14 cellular contexts compared by ENCODE assay signal in the genomic region with DNA sequence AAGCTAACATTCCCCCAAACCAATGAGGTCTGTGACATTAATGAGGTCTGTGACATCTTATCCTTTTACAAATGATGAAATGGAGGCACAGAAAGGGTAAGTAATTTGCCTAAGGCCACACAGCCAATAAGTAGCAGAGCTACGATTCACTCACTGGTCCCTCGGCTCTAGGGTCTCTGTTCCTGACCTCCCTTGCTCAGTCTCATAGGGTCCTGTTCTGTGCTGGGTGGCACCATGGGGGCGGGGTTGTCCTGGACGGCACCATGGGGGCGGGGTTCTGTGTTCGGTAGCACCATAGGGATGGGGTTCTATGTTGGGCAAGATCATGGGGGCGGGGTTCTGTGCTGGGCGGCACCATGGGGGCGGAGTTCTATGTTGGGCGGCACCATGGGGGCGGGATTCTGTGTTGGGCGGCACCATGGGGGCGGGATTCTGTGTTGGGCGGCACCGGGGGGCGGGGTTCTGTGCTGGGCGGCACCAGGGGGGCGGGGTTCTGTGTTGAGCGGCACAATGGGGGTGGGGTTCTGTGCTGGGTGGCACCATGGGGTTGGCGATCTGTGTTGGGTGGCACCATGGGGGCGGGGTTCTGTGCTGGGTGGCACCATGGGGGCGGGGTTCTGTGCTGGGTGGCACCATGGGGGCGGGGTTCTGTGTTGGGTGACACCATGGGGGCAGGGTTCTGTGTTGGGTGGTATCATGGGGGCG. TPM values are rescaled to one million over a fixed set of nuclear protein-coding genes. Genes with fewer than 3 reads are reported as not detected.
DNase-seq lines count a peak whose midpoint lies in the region; ATAC-seq and TF ChIP-seq lines count a peak whose summit lies in the region.
"Had no signal": no experiment of that assay in that cellular context is flagged by ENCODE, and none has a peak within 500 bp of the region (broad histone marks: within the 10 kb centered on the region; RNA-seq: fewer than 3 reads in every experiment).

No MANE protein-coding gene starts in this region.

- ATAC-seq in mucosa of descending colon, result peak; percentile 49
- ATAC-seq in GM21447 (IDR thresholded peaks at IDR 0.05; ENCODE audit: unreplicated experiment), result no peak

- no peaks in the 10 kb centered on the region for H3K9me3 Mint-ChIP-seq in activated CD4-positive, alpha-beta memory T cell treated with anti-CD3 and anti-CD28 coated beads for 36 hours

- H3K23ac ChIP-seq in neuronal stem cell (ENCODE audit: low read depth, low read length, poor library complexity), result no peak overlapping the region

- H2BK15ac ChIP-seq in neuronal stem cell (ENCODE audit: low read length), result no peak overlapping the region

- peaks cover 9% of the 10 kb centered on the region for H3K4me1 Mint-ChIP-seq in activated CD4-positive, alpha-beta memory T cell treated with anti-CD3 and anti-CD28 coated beads for 36 hours (ENCODE audit: low read depth)

- H3K36me3 ChIP-seq in mucosa of descending colon (ENCODE audit: low read depth), result peaks cover 5% of the 10 kb centered on the region
- H3K36me3 ChIP-seq in neuronal stem cell (replicated peaks in 1 of 2; ENCODE audit: control insufficient read depth in 2 of 2, insufficient read depth in 2 of 2, low read length in 2 of 2), result peaks cover 15 to 41% of the 10 kb centered on the region in 2 donors

- no peak overlapping the region for H3K4me2 ChIP-seq in neuronal stem cell (ENCODE audit: insufficient read depth, low read length, poor library complexity, severe bottlenecking)

- no peak overlapping the region for H3K18ac ChIP-seq in neuronal stem cell (ENCODE audit: low read length)

- peaks cover 5% of the 10 kb centered on the region for H3K79me1 ChIP-seq in neuronal stem cell (ENCODE audit: low read depth, low read length)

- H4K8ac ChIP-seq in neuronal stem cell (ENCODE audit: low read depth, low read length), result no peak overlapping the region

- no peak overlapping the region for H2AK5ac ChIP-seq in neuronal stem cell (ENCODE audit: low read depth, low read length)

- H3K36me3 Mint-ChIP-seq in activated CD4-positive, alpha-beta memory T cell treated with anti-CD3 and anti-CD28 coated beads for 36 hours, result peaks cover 5% of the 10 kb centered on the region

- no peak overlapping the region for H3K14ac ChIP-seq in neuronal stem cell (ENCODE audit: low read length)

- no peaks in the 10 kb centered on the region for H3K27me3 Mint-ChIP-seq in activated CD4-positive, alpha-beta memory T cell treated with anti-CD3 and anti-CD28 coated beads for 36 hours

- CTCF ChIA-PET in activated CD4-positive, alpha-beta memory T cell treated with anti-CD3 and anti-CD28 coated beads for 36 hours (lab: Charles Lee), result no interaction called here

- peaks cover 14% of the 10 kb centered on the region for H3K4me1 ChIP-seq in mucosa of descending colon (ENCODE audit: low read depth)
- peaks cover 3 to 6% of the 10 kb centered on the region in 2 donors for H3K4me1 ChIP-seq in neuronal stem cell (ENCODE audit: control insufficient read depth in 2 of 2, insufficient read depth in 1 of 2, low read depth in 1 of 2, low read length in 2 of 2)
- H3K4me1 ChIP-seq: upper lobe of left lung had no signal

- no peak overlapping the region for H3K27ac ChIP-seq in neuronal stem cell (replicated peaks; ENCODE audit: low read length)
- H3K27ac ChIP-seq: upper lobe of left lung had no signal

- no peak overlapping the region for H3K4ac ChIP-seq in neuronal stem cell (ENCODE audit: low read length)

- TF ChIP-seq CTCF in mucosa of descending colon (IDR thresholded peaks at IDR 0.05), result no peak

- no peak overlapping the region for H3K9ac ChIP-seq in neuronal stem cell (ENCODE audit: low read depth, low read length, poor library complexity)

- no peak overlapping the region for H2BK120ac ChIP-seq in neuronal stem cell (ENCODE audit: low read depth, low read length)

- intact Hi-C loops in activated CD4-positive, alpha-beta memory T cell treated with anti-CD3 and anti-CD28 coated beads for 36 hours (cut with micrococcal nuclease), result no loop called here
- intact Hi-C loops in mucosa of descending colon (cut with DNase I, micrococcal nuclease), result no loop called here

- no peak overlapping the region for H3K4me3 Mint-ChIP-seq in activated CD4-positive, alpha-beta memory T cell treated with anti-CD3 and anti-CD28 coated beads for 36 hours

- H3K9me3 ChIP-seq in mucosa of descending colon (no peaks in the 10 kb centered on the region), neuronal stem cell (replicated peaks in 1 of 2; ENCODE audit: control insufficient read depth in 2 of 2, insufficient read depth in 1 of 2, low read depth in 1 of 2, low read length in 2 of 2) (peaks cover 0 to 4% of the 10 kb centered on the region in 2 donors)
- H3K9me3 ChIP-seq: upper lobe of left lung had no signal

- no peak overlapping the region for H4K91ac ChIP-seq in neuronal stem cell (ENCODE audit: low read depth, low read length, poor library complexity)

- no peak overlapping the region for H2BK12ac ChIP-seq in neuronal stem cell (ENCODE audit: low read length)

- no peak overlapping the region for H3K27ac Mint-ChIP-seq in activated CD4-positive, alpha-beta memory T cell treated with anti-CD3 and anti-CD28 coated beads for 36 hours

- DNase-seq in COLO668 (lab: John Stamatoyannopoulos, UW; ENCODE audit: unreplicated experiment), result peak; percentile 32
- DNase-seq in HT-29 (ENCODE audit: low spot score), result peak; percentile 19
- DNase-seq in activated CD4-positive, alpha-beta memory T cell treated with anti-CD3 and anti-CD28 coated beads for 36 hours, result peak; percentile 36
- DNase-seq in mucosa of descending colon, result peak; percentile 56 to 67 (median 62)
- DNase-seq in neuronal stem cell (ENCODE audit: low spot score), result no peak
- DNase-seq in NCI-H226, result no peak
- no peak for DNase-seq in ecto neural progenitor cell (ENCODE audit: low spot score)
- DNase-seq: cerebellar nuclear complex, KG1, kidney glomerular epithelial cell, NCI-H524 treated with DMSO at 0.1 percent for 48 hours, SW 1271, upper lobe of left lung had no signal

- no peak overlapping the region for H2AFZ ChIP-seq in neuronal stem cell (ENCODE audit: low read length)

- POLR2A ChIA-PET in activated CD4-positive, alpha-beta memory T cell treated with anti-CD3 and anti-CD28 coated beads for 36 hours (lab: Charles Lee), result no interaction called here

- H3K27me3 ChIP-seq in neuronal stem cell (ENCODE audit: control insufficient read depth in 3 of 3, insufficient read depth in 3 of 3, low read depth in 1 of 3, low read length in 3 of 3), result no peaks in the 10 kb centered on the region
- H3K27me3 ChIP-seq: upper lobe of left lung had no signal

- no peak overlapping the region for H3K4me3 ChIP-seq in mucosa of descending colon
- no peak overlapping the region for H3K4me3 ChIP-seq in neuronal stem cell (ENCODE audit: low read length in 2 of 2)
- H3K4me3 ChIP-seq: upper lobe of left lung had no signal

- WGBS in neuronal stem cell (ENCODE audit: extremely low coverage in 2 of 2, insufficient read length in 2 of 2, insufficient replicate concordance in 1 of 2), 2 donors, result no CpG with 5 or more reads among the region's 24 CpGs

- no peak overlapping the region for H2BK5ac ChIP-seq in neuronal stem cell (ENCODE audit: low read length)

RNA-seq across cellular contexts. Expression of a gene that starts 55.6 kb away (rescaled TPM):
- 78.4 and 99.0 TPM in 2 replicates for total RNA-seq in HT-29 (2014; rRNA removed; shearing (Covaris generic))
- 10 to 100 TPM; 33.6 to 34.1 TPM for total RNA-seq in activated CD4-positive, alpha-beta memory T cell treated with anti-CD3 and anti-CD28 coated beads for 36 hours
- 100 to 1,000 TPM; 166 to 275 (median 224) TPM for total RNA-seq in mucosa of descending colon
- polyA plus RNA-seq in neuronal stem cell (2013, experiment 1 of 2), result 114 TPM
- polyA plus RNA-seq in neuronal stem cell (2013, experiment 2 of 2), result 114 TPM

Comparison
In these comparisons a context has a peak if more than half of its experiments do, and no peak if none do; other contexts are left out.
1. DNase-seq: peak in COLO668 (single experiment), HT-29 (single experiment), activated CD4-positive, alpha-beta memory T cell treated with anti-CD3 and anti-CD28 coated beads for 36 hours (single experiment) and mucosa of descending colon (3 of 3); none in neuronal stem cell (single experiment), NCI-H226 (single experiment) and ecto neural progenitor cell (single experiment).